ENCODE assay signal across 33 cellular contexts in genomic region chr10:71595649-71596048, GRCh38.
"Had no signal": no experiment of that assay in that cellular context is flagged by ENCODE, and none has a peak within 500 bp of the region (broad histone marks: within the 10 kb centered on the region; RNA-seq: fewer than 3 reads in every experiment).

No MANE protein-coding gene starts in this region.

- H3K36me3 ChIP-seq: Peyer's patch, SJSA1 had no signal

- H3K27ac ChIP-seq: Peyer's patch, SJSA1 had no signal

- H3K27me3 ChIP-seq: Peyer's patch, SJSA1 had no signal

- H3K4me2 ChIP-seq: SK-N-SH had no signal

- H3K9me3 ChIP-seq: Peyer's patch, SJSA1, SK-N-SH had no signal

- DNase-seq: activated CD4-positive, alpha-beta T cell treated with anti-CD3 and anti-CD28 coated beads for 36 hours; activated CD4-positive, alpha-beta T cell treated with anti-CD3 and anti-CD28 coated beads, Interleukin-2, amount 10 ng/mL, durations not matched to agents 7 days and 5 days; activated CD4-positive, alpha-beta T cell treated with anti-CD3 and anti-CD28 coated beads, Interleukin-2, amount 50 U/mL, for 48 hours; activated CD8-positive, alpha-beta memory T cell treated with anti-CD3 and anti-CD28 coated beads, Interleukin-2, amount 50 U/mL, for 4 hours; activated CD8-positive, alpha-beta T cell treated with anti-CD3 and anti-CD28 coated beads, Interleukin-2, amount 10 ng/mL, durations not matched to agents 7 days and 5 days; activated effector memory CD4-positive, alpha-beta T cell treated with Interleukin-2 at 50 U/mL for 16 hours; activated naive CD4-positive, alpha-beta T cell treated with anti-CD3 and anti-CD28 coated beads, Interleukin-2, amount 10 ng/mL, durations not matched to agents 7 days and 5 days; activated naive CD8-positive, alpha-beta T cell treated with anti-CD3 and anti-CD28 coated beads, Interleukin-2, amount 50 U/mL, for 24 hours; activated T-cell treated with anti-CD3 and anti-CD28 coated beads for 4 hours; activated T-cell treated with anti-CD3 and anti-CD28 coated beads, Interleukin-2, amount 50 U/mL, for 4 hours; caudate nucleus; cerebellar nuclear complex; NCI-H1092 treated with DMSO at 0.1 percent for 48 hours; NCI-H1417; NCI-H146; NCI-H187; NCI-H2029 treated with DMSO at 0.1 percent for 48 hours; NCI-H2107; NCI-H2171; NCI-H510A; NCI-H526; NCI-H748 treated with DMSO at 0.1 percent for 48 hours; NK-92 treated with Interleukin-12 subunit alpha and Interleukin-12 subunit beta, amount 100 ng/mL, for 24 hours; PC-3; Peyer's patch; RPMI8226; SHP77 treated with DMSO at 0.1 percent for 48 hours; SK-N-SH had no signal

- H3K4me3 ChIP-seq: Peyer's patch, SJSA1 had no signal

- FAIRE-seq: bronchial epithelial cell, TTC549 had no signal

- H3K9ac ChIP-seq: SK-N-SH had no signal

- ATAC-seq: activated CD4-positive, alpha-beta T cell treated with anti-CD3 and anti-CD28 coated beads for 36 hours; activated CD4-positive, CD25-positive, alpha-beta regulatory T cell treated with anti-CD3 and anti-CD28 coated beads, Interleukin-2, amount 50 U/mL, for 24 hours; activated CD8-positive, alpha-beta T cell treated with anti-CD3 and anti-CD28 coated beads, Interleukin-2, amount 10 ng/mL, durations not matched to agents 7 days and 5 days; activated naive CD8-positive, alpha-beta T cell treated with anti-CD3 and anti-CD28 coated beads, Interleukin-2, amount 50 U/mL, for 24 hours; activated T-cell treated with anti-CD3 and anti-CD28 coated beads, Interleukin-2, amount 50 U/mL, for 4 hours; PC-3; WTC11 had no signal
